8 cellular contexts compared by ENCODE assay signal in genomic region chr5:98927242-98927987, GRCh38. TPM values are rescaled to one million over a fixed set of nuclear protein-coding genes. Genes with fewer than 3 reads are reported as not detected.
A peak's percentile ranks its signal among the peaks of the same experiment; 100 is the strongest.
DNase-seq lines count a peak whose midpoint lies in the region; ATAC-seq and TF ChIP-seq lines count a peak whose summit lies in the region.

No MANE protein-coding gene starts in this region.

- POLR2A ChIA-PET in Caco-2 (lab: Charles Lee) = interaction anchor here (2.3 kb wide), 1 partner anchor 98 kb away, joined by 11 read pairs; no protein-coding TSS in a partner anchor
- POLR2A ChIA-PET in WTC11 (lab: Charles Lee) = no interaction called here

- H3K4me1 Mint-ChIP-seq in Caco-2 (ENCODE audit: low read depth, unreplicated experiment) = no peaks in the 10 kb centered on the region
- peaks cover 25% of the 10 kb centered on the region for H3K4me1 Mint-ChIP-seq in WTC11

- peak overlapping the region; percentile 48 for H3K27ac Mint-ChIP-seq in Caco-2 (ENCODE audit: unreplicated experiment)
- peak overlapping the region; percentile 90 for H3K27ac Mint-ChIP-seq in WTC11

- TF ChIP-seq CTCF in Caco-2 (IDR thresholded peaks at IDR 0.05; ENCODE audit: insufficient read depth in 1 of 2, low read depth in 1 of 2, low read length in 1 of 2, severe bottlenecking in 1 of 2, unreplicated experiment in 1 of 2) (no peak), GM20000 (IDR thresholded peaks at IDR 0.05; ENCODE audit: extremely low read depth, missing control alignments) (no peak), WTC11 (IDR thresholded peaks at IDR 0.05) (no peak)

- peak overlapping the region; percentile 83 for H3K4me3 ChIP-seq in Caco-2 (ENCODE audit: low read depth, low read length)

- no peaks in the 10 kb centered on the region for H3K36me3 ChIP-seq in Caco-2 (ENCODE audit: control insufficient read depth, insufficient read depth, low read length)

- CTCF ChIA-PET in Caco-2 (lab: Charles Lee) (no interaction called here), WTC11 (lab: Charles Lee) (interaction anchor here (1.4 kb wide), 1 partner anchor 105 kb away, joined by 3 read pairs; no protein-coding TSS in a partner anchor)

- H3K36me3 Mint-ChIP-seq in Caco-2 (ENCODE audit: insufficient read depth, unreplicated experiment) (peaks cover 52% of the 10 kb centered on the region), WTC11 (peaks cover 23% of the 10 kb centered on the region)

- H3K4me3 Mint-ChIP-seq in Caco-2 (ENCODE audit: unreplicated experiment) = peak overlapping the region; percentile 79
- H3K4me3 Mint-ChIP-seq in WTC11 = peak overlapping the region; percentile 93

- H3K9me3 Mint-ChIP-seq in Caco-2 (ENCODE audit: unreplicated experiment) = no peaks in the 10 kb centered on the region
- no peaks in the 10 kb centered on the region for H3K9me3 Mint-ChIP-seq in WTC11

- BruUV-seq in Caco-2 (replicated peaks; lab: Mats Ljungman, UMichigan) = TSS peak; percentile 22

- no peaks in the 10 kb centered on the region for H3K9me3 ChIP-seq in Caco-2

- H3K27me3 ChIP-seq in Caco-2 (replicated peaks; ENCODE audit: control insufficient read depth, insufficient read depth, low read length) = no peaks in the 10 kb centered on the region

- 0 out of 2 replicates have a peak, but pooled peaks cover 2% of the 10 kb centered on the region for H3K4me1 ChIP-seq in Caco-2

- ATAC-seq in WTC11 = no peak
- no peak for ATAC-seq in GM21825 (IDR thresholded peaks at IDR 0.05; ENCODE audit: unreplicated experiment)

- DNase-seq in Caco-2 = peak in 1 of 2 experiments; percentile 13
- DNase-seq in GM20000 (ENCODE audit: low spot score) = peak; percentile 66
- DNase-seq in Kasumi-1 (lab: John Stamatoyannopoulos, UW) = peak; percentile 65 to 74
- DNase-seq in WTC11 (ENCODE audit: low spot score) = no peak
- peak; percentile 84 for DNase-seq in medulla oblongata (ENCODE audit: extremely low spot score)
- DNase-seq in stimulated activated CD8-positive, alpha-beta memory T cell treated with anti-CD3 and anti-CD28 coated beads, Interleukin-12 subunit alpha, Interleukin-12 subunit beta, amount 100 ng/mL, for 4 hours (ENCODE audit: low read depth) = peak; percentile 18

- intact Hi-C loops in Caco-2 (cut with micrococcal nuclease; ENCODE audit: unreplicated experiment) = loop anchor here (10.0 kb wide), 1 partner anchor 1993 kb away; the partner anchor contains the start of gene LNPEP

- H3K27me3 Mint-ChIP-seq in Caco-2 (ENCODE audit: insufficient read depth, unreplicated experiment) = no peaks in the 10 kb centered on the region
- H3K27me3 Mint-ChIP-seq in WTC11 (ENCODE audit: low read depth) = no peaks in the 10 kb centered on the region

- peak overlapping the region; percentile 95 for H3K27ac ChIP-seq in cingulate gyrus (ENCODE audit: low read depth, low read length)

TF ChIP-seq in WTC11, 78 proteins besides CTCF, POLR2A, EP300 and RAD21:
- 0 out of 2 replicates have a peak, but pooled peaks have one; percentile 57 for TF ChIP-seq ZNF512 (CRISPR knock-in tag; IDR thresholded peaks at IDR 0.05; ENCODE audit: borderline replicate concordance)
- no peak for TF ChIP-seq KAT7 (CRISPR knock-in tag; IDR thresholded peaks at IDR 0.05; ENCODE audit: borderline replicate concordance)

RNA-seq across cellular contexts. Expression of gene CHD1, which starts 1.4 kb away (rescaled TPM):
- total RNA-seq in Caco-2 (2022) = 51.1 and 52.5 TPM in 2 replicates
- total RNA-seq in WTC11 (2021) = 39.9 to 42.0 TPM (median 41.8 TPM) in 3 replicates
